In genomic region chr13:99523838-99524237, GRCh38 we compare ENCODE assay signal across 23 cellular contexts. TPM values are rescaled to one million over a fixed set of nuclear protein-coding genes. Genes with fewer than 3 reads are reported as not detected.
DNase-seq lines count a peak whose midpoint lies in the region; ATAC-seq and TF ChIP-seq lines count a peak whose summit lies in the region.
"Had no signal": no experiment of that assay in that cellular context is flagged by ENCODE, and none has a peak within 500 bp of the region (broad histone marks: within the 10 kb centered on the region; RNA-seq: fewer than 3 reads in every experiment).

No MANE protein-coding gene starts in this region.

- H3K27me3 ChIP-seq in breast epithelium = no peaks in the 10 kb centered on the region
- H3K27me3 ChIP-seq: esophagus muscularis mucosa, hepatocyte, tibial artery had no signal

- no peak overlapping the region for H3K4me3 Mint-ChIP-seq in MCF 10A (ENCODE audit: unreplicated experiment)
- no peak overlapping the region for H3K4me3 Mint-ChIP-seq in activated CD8-positive, alpha-beta T cell treated with anti-CD3 and anti-CD28 coated beads for 36 hours
- H3K4me3 Mint-ChIP-seq in stimulated activated naive CD8-positive, alpha-beta T cell treated with anti-CD3 and anti-CD28 coated beads, Interleukin-15, amount 100 ng/mL, for 72 hours = no peak overlapping the region
- H3K4me3 Mint-ChIP-seq: activated naive CD8-positive, alpha-beta T cell treated with anti-CD3 and anti-CD28 coated beads, Interleukin-2, amount 10 ng/mL, durations not matched to agents 7 days and 5 days; endodermal cell had no signal

- H3K36me3 ChIP-seq in breast epithelium = no peaks in the 10 kb centered on the region

- no peaks in the 10 kb centered on the region for H3K4me1 ChIP-seq in breast epithelium
- H3K4me1 ChIP-seq: esophagus muscularis mucosa, tibial artery had no signal

- no peak overlapping the region for H3K27ac ChIP-seq in breast epithelium
- H3K27ac ChIP-seq: esophagus muscularis mucosa, hepatocyte, KMS-11, tibial artery had no signal

- H3K27ac Mint-ChIP-seq in MCF 10A (ENCODE audit: low read depth, unreplicated experiment) = peak overlapping the region; percentile 50
- peak overlapping the region; percentile 55 for H3K27ac Mint-ChIP-seq in activated CD8-positive, alpha-beta T cell treated with anti-CD3 and anti-CD28 coated beads for 36 hours
- peak overlapping the region in 1 of 2 donors; percentile 49 for H3K27ac Mint-ChIP-seq in stimulated activated naive CD8-positive, alpha-beta T cell treated with anti-CD3 and anti-CD28 coated beads, Interleukin-15, amount 100 ng/mL, for 72 hours
- H3K27ac Mint-ChIP-seq: activated naive CD8-positive, alpha-beta T cell treated with anti-CD3 and anti-CD28 coated beads, Interleukin-2, amount 10 ng/mL, durations not matched to agents 7 days and 5 days; endodermal cell had no signal

- H3K4me3 ChIP-seq in breast epithelium = no peak overlapping the region
- H3K4me3 ChIP-seq: esophagus muscularis mucosa, hepatocyte, tibial artery had no signal

- DNase-seq in MCF 10A (ENCODE audit: unreplicated experiment) = no peak
- DNase-seq in breast epithelium (ENCODE audit: low spot score in 2 of 2) = no peak
- peak; percentile 11 for DNase-seq in activated CD8-positive, alpha-beta T cell treated with anti-CD3 and anti-CD28 coated beads for 36 hours
- peak; percentile 49 for DNase-seq in left kidney (ENCODE audit: low read depth, low spot score)
- no peak for DNase-seq in stimulated activated naive CD8-positive, alpha-beta T cell treated with anti-CD3 and anti-CD28 coated beads, Interleukin-15, amount 100 ng/mL, for 72 hours
- DNase-seq in NCI-H1436 (lab: John Stamatoyannopoulos, UW) = no peak
- DNase-seq in left lobe of liver (ENCODE audit: low spot score) = no peak
- no peak for DNase-seq in NCI-H1436 treated with DMSO at 0.1 percent for 48 hours (lab: John Stamatoyannopoulos, UW)
- DNase-seq: activated CD8-positive, alpha-beta memory T cell treated with anti-CD3 and anti-CD28 coated beads for 24 hours; activated naive CD8-positive, alpha-beta T cell treated with anti-CD3 and anti-CD28 coated beads, Interleukin-2, amount 10 ng/mL, durations not matched to agents 7 days and 5 days; C1 segment of cervical spinal cord; endodermal cell; foreskin melanocyte; mesendoderm; NCI-H1694; NCI-H524 treated with DMSO at 0.1 percent for 48 hours; SHP77 treated with DMSO at 0.1 percent for 48 hours; stimulated activated CD4-positive, alpha-beta T cell treated with anti-CD3 and anti-CD28 coated beads, Interleukin-15, amount 100 ng/mL, for 24 hours; T1000; tibial artery had no signal

- peaks cover 58% of the 10 kb centered on the region for H3K36me3 Mint-ChIP-seq in MCF 10A (ENCODE audit: insufficient read depth, unreplicated experiment)
- peaks cover 55% of the 10 kb centered on the region for H3K36me3 Mint-ChIP-seq in activated CD8-positive, alpha-beta T cell treated with anti-CD3 and anti-CD28 coated beads for 36 hours (ENCODE audit: low read depth)

- BruUV-seq in MCF 10A (replicated peaks; lab: Mats Ljungman, UMichigan) = no TSS peak

- POLR2A ChIA-PET in MCF 10A (lab: Yijun Ruan, JAX) = interaction anchor here (0.8 kb wide), 1 partner anchor 22 kb away, joined by 3 read pairs; no protein-coding TSS in a partner anchor
- POLR2A ChIA-PET in activated CD8-positive, alpha-beta T cell treated with anti-CD3 and anti-CD28 coated beads for 36 hours (lab: Charles Lee) = no interaction called here

- no peaks in the 10 kb centered on the region for H3K9me3 ChIP-seq in breast epithelium
- H3K9me3 ChIP-seq: esophagus muscularis mucosa, tibial artery had no signal

- peak; percentile 78 for ATAC-seq in activated CD8-positive, alpha-beta T cell treated with anti-CD3 and anti-CD28 coated beads for 36 hours
- ATAC-seq in stimulated activated naive CD8-positive, alpha-beta T cell treated with anti-CD3 and anti-CD28 coated beads, Interleukin-15, amount 100 ng/mL, for 72 hours = peak; percentile 73
- no peak for ATAC-seq in left lobe of liver

- TF ChIP-seq CTCF in MCF 10A (IDR thresholded peaks at IDR 0.05; ENCODE audit: unreplicated experiment) (no peak), breast epithelium (IDR thresholded peaks at IDR 0.05) (no peak)
- no peak for TF ChIP-seq CTCF in activated CD8-positive, alpha-beta T cell treated with anti-CD3 and anti-CD28 coated beads for 36 hours (IDR thresholded peaks at IDR 0.05)

- no peaks in the 10 kb centered on the region for H3K4me1 Mint-ChIP-seq in MCF 10A (ENCODE audit: insufficient read depth, unreplicated experiment)
- H3K4me1 Mint-ChIP-seq in activated CD8-positive, alpha-beta T cell treated with anti-CD3 and anti-CD28 coated beads for 36 hours (ENCODE audit: low read depth) = peaks cover 38% of the 10 kb centered on the region
- peaks cover 42% of the 10 kb centered on the region for H3K4me1 Mint-ChIP-seq in stimulated activated naive CD8-positive, alpha-beta T cell treated with anti-CD3 and anti-CD28 coated beads, Interleukin-15, amount 100 ng/mL, for 72 hours

- CTCF ChIA-PET in MCF 10A (lab: Yijun Ruan, JAX) = interaction anchor here (0.9 kb wide), 1 partner anchor 21 kb away, joined by 3 read pairs; no protein-coding TSS in a partner anchor
- CTCF ChIA-PET in activated CD8-positive, alpha-beta T cell treated with anti-CD3 and anti-CD28 coated beads for 36 hours (lab: Charles Lee) = interaction anchor here (1.5 kb wide), 1 partner anchor 84 kb away, joined by 3 read pairs; no protein-coding TSS in a partner anchor

- TF ChIP-seq POLR2A in breast epithelium (IDR thresholded peaks at IDR 0.05) = no peak

- no peaks in the 10 kb centered on the region for H3K9me3 Mint-ChIP-seq in MCF 10A (ENCODE audit: unreplicated experiment)
- no peaks in the 10 kb centered on the region for H3K9me3 Mint-ChIP-seq in activated CD8-positive, alpha-beta T cell treated with anti-CD3 and anti-CD28 coated beads for 36 hours
- no peaks in the 10 kb centered on the region for H3K9me3 Mint-ChIP-seq in stimulated activated naive CD8-positive, alpha-beta T cell treated with anti-CD3 and anti-CD28 coated beads, Interleukin-15, amount 100 ng/mL, for 72 hours
- H3K9me3 Mint-ChIP-seq: activated naive CD8-positive, alpha-beta T cell treated with anti-CD3 and anti-CD28 coated beads, Interleukin-2, amount 10 ng/mL, durations not matched to agents 7 days and 5 days; endodermal cell had no signal

- intact Hi-C loops in MCF 10A (cut with micrococcal nuclease) (no loop called here), breast epithelium (cut with DNase I; ENCODE audit: low total_unique reads) (no loop called here)
- intact Hi-C loops in activated CD8-positive, alpha-beta T cell treated with anti-CD3 and anti-CD28 coated beads for 36 hours (cut with micrococcal nuclease) = no loop called here

- H3K27me3 Mint-ChIP-seq in MCF 10A (ENCODE audit: insufficient read depth, unreplicated experiment) = no peaks in the 10 kb centered on the region
- no peaks in the 10 kb centered on the region for H3K27me3 Mint-ChIP-seq in activated CD8-positive, alpha-beta T cell treated with anti-CD3 and anti-CD28 coated beads for 36 hours
- H3K27me3 Mint-ChIP-seq in stimulated activated naive CD8-positive, alpha-beta T cell treated with anti-CD3 and anti-CD28 coated beads, Interleukin-15, amount 100 ng/mL, for 72 hours = no peaks in the 10 kb centered on the region
- H3K27me3 Mint-ChIP-seq: activated naive CD8-positive, alpha-beta T cell treated with anti-CD3 and anti-CD28 coated beads, Interleukin-2, amount 10 ng/mL, durations not matched to agents 7 days and 5 days had no signal

RNA-seq across cellular contexts. Expression of gene TM9SF2, which starts 22.6 kb away (rescaled TPM):
- total RNA-seq in MCF 10A (2022) (71.1 and 77.0 TPM in 2 replicates), breast epithelium (100 to 1,000 TPM in 2 of 3 donors, 10 to 100 TPM in 1; 95.1 to 155 (median 107) TPM), left lobe of liver (90.8 TPM)
- total RNA-seq in activated CD8-positive, alpha-beta T cell treated with anti-CD3 and anti-CD28 coated beads for 36 hours = 10 to 100 TPM; 48.0 to 48.1 TPM

Comparison
In these comparisons a context has a peak if more than half of its experiments do, and no peak if none do; other contexts are left out.
1. DNase-seq: peak in activated CD8-positive, alpha-beta T cell treated with anti-CD3 and anti-CD28 coated beads for 36 hours (single experiment) and left kidney (single experiment); none in MCF 10A (single experiment), breast epithelium (0 of 2), stimulated activated naive CD8-positive, alpha-beta T cell treated with anti-CD3 and anti-CD28 coated beads, Interleukin-15, amount 100 ng/mL, for 72 hours (0 of 2), NCI-H1436 (single experiment), left lobe of liver (single experiment) and NCI-H1436 treated with DMSO at 0.1 percent for 48 hours (single experiment).